ENCODE assay signal across 8 cellular contexts in the genomic region with DNA sequence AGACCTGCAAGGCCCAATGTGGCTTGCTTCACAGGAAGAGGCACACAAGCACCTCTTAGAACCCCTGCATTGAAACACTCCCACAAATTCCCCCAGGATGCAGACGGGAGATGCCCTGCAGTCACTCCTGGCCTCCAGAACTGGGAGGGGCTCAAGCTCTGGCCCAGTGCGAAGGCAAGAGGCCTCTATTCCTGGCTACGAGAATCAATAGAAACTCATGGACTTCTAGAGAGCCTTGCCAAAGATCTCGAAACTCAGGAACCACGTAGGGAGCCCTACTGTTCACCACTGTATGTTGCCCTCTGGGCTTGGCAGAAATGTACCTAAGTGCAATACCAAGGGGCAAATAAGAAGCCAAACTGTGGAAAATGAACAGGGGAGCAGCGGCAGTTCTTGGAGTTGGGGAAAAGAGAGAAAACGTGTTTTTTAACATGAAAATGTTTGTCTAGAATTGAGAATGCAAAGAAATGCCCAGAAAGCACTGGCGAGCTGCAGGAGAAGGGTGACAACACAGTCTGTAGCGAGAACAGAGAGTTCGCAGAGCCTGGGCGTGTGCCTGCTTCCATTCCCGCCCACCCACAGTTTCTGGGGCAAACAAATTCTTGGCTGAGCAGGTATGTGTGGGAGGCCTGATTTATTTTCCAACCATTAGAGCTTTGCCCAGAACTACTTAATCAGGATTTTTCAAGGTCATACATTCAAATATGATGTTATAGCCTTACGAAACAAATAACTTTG.
A peak's percentile ranks its signal among the peaks of the same experiment; 100 is the strongest.
DNase-seq lines count a peak whose midpoint lies in the region; ATAC-seq and TF ChIP-seq lines count a peak whose summit lies in the region.

No MANE protein-coding gene starts in this region.

- TF ChIP-seq POLR2A in gastrocnemius medialis (IDR thresholded peaks at IDR 0.05): no peak

- no peak for DNase-seq in H9
- DNase-seq in right atrium auricular region (ENCODE audit: low spot score): no peak
- DNase-seq in gastrocnemius medialis: no peak
- no peak for DNase-seq in NCI-H1436 treated with DMSO at 0.1 percent for 48 hours (lab: John Stamatoyannopoulos, UW)
- DNase-seq in neuronal stem cell (ENCODE audit: low spot score): no peak
- DNase-seq in NCI-H1048 (lab: John Stamatoyannopoulos, UW): no peak
- no peak for DNase-seq in HCEC 1CT

- no peak overlapping the region for H3T11ph ChIP-seq in H9 (ENCODE audit: low read length)

- no peaks in the 10 kb centered on the region for H3K27me3 ChIP-seq in H9 (ENCODE audit: insufficient read depth, low read length)
- no peaks in the 10 kb centered on the region for H3K27me3 ChIP-seq in right atrium auricular region
- H3K27me3 ChIP-seq in gastrocnemius medialis: no peaks in the 10 kb centered on the region
- H3K27me3 ChIP-seq in neuronal stem cell (ENCODE audit: control insufficient read depth in 3 of 3, insufficient read depth in 3 of 3, low read depth in 1 of 3, low read length in 3 of 3): no peaks in the 10 kb centered on the region

- no peaks in the 10 kb centered on the region for H4K20me1 ChIP-seq in H9 (ENCODE audit: control insufficient read depth, insufficient read depth, insufficient read length)

- H3K27ac ChIP-seq in H9 (ENCODE audit: insufficient read length, low read depth, low read length) (no peak overlapping the region), right atrium auricular region (peak overlapping the region; percentile 68 to 78), gastrocnemius medialis (peak overlapping the region; percentile 39 to 66 (median 48)), neuronal stem cell (replicated peaks; ENCODE audit: low read length) (no peak overlapping the region)

- H3K4me3 ChIP-seq in right atrium auricular region (no peak overlapping the region), gastrocnemius medialis (peak overlapping the region in 1 of 4 donors; percentile 4), neuronal stem cell (ENCODE audit: low read length in 2 of 2) (no peak overlapping the region)

- H3K14ac ChIP-seq in H9 (ENCODE audit: insufficient read depth, low read length) (no peak overlapping the region; the same call in 1 of the 2 replicates), neuronal stem cell (ENCODE audit: low read length) (no peak overlapping the region)

- no peaks in the 10 kb centered on the region for H3K79me2 ChIP-seq in H9 (ENCODE audit: insufficient read depth, low read length)

- peak; percentile 28 to 40 for ATAC-seq in gastrocnemius medialis

- H3K27me3 Mint-ChIP-seq in H9 (ENCODE audit: low read depth): no peaks in the 10 kb centered on the region
- H3K27me3 Mint-ChIP-seq in activated naive CD4-positive, alpha-beta T cell treated with anti-CD3 and anti-CD28 coated beads, Interleukin-2, amount 50 U/mL, for 24 hours: no peaks in the 10 kb centered on the region

- H3K27ac Mint-ChIP-seq in H9: 0 out of 7 replicates have a peak overlapping the region, but pooled peaks of 2 of the 3 experiments have one; percentile 26 to 74
- peak overlapping the region; percentile 94 for H3K27ac Mint-ChIP-seq in activated naive CD4-positive, alpha-beta T cell treated with anti-CD3 and anti-CD28 coated beads, Interleukin-2, amount 50 U/mL, for 24 hours

- no peak overlapping the region for H4K91ac ChIP-seq in H9 (ENCODE audit: insufficient read length, low read depth, low read length)
- H4K91ac ChIP-seq in neuronal stem cell (ENCODE audit: low read depth, low read length, poor library complexity): no peak overlapping the region

- no peak overlapping the region for H3K56ac ChIP-seq in H9 (ENCODE audit: insufficient read length, low read depth, low read length)

- H3K4ac ChIP-seq in H9 (ENCODE audit: low read depth, low read length) (no peak overlapping the region), neuronal stem cell (ENCODE audit: low read length) (no peak overlapping the region)

- H3K23ac ChIP-seq in H9 (ENCODE audit: insufficient read length, low read depth, low read length) (no peak overlapping the region), neuronal stem cell (ENCODE audit: low read depth, low read length, poor library complexity) (no peak overlapping the region)

- H3K4me2 ChIP-seq in H9 (ENCODE audit: insufficient read depth, insufficient read length, low read length) (no peak overlapping the region), neuronal stem cell (ENCODE audit: insufficient read depth, low read length, poor library complexity, severe bottlenecking) (no peak overlapping the region)

- H2BK12ac ChIP-seq in H9 (ENCODE audit: insufficient read length, low read depth, low read length) (no peak overlapping the region), neuronal stem cell (ENCODE audit: low read length) (no peak overlapping the region)

- H3K9me3 Mint-ChIP-seq in H9: no peaks in the 10 kb centered on the region
- no peaks in the 10 kb centered on the region for H3K9me3 Mint-ChIP-seq in activated naive CD4-positive, alpha-beta T cell treated with anti-CD3 and anti-CD28 coated beads, Interleukin-2, amount 50 U/mL, for 24 hours

- TF ChIP-seq CTCF in H9 (conservative IDR thresholded peaks at IDR 0.05) (no peak), right atrium auricular region (IDR thresholded peaks at IDR 0.05) (no peak), gastrocnemius medialis (IDR thresholded peaks at IDR 0.05 in 4 of 5, conservative IDR thresholded peaks at IDR 0.05 in 1 of 5) (no peak)

- H3K18ac ChIP-seq in H9 (ENCODE audit: insufficient read length, low read depth, low read length) (no peak overlapping the region), neuronal stem cell (ENCODE audit: low read length) (no peak overlapping the region)

- no peak overlapping the region for H2BK20ac ChIP-seq in H9 (ENCODE audit: low read depth, low read length, poor library complexity, severe bottlenecking)

- H3K36me3 Mint-ChIP-seq in H9 (ENCODE audit: insufficient read depth in 1 of 3, low read depth in 3 of 3): no peaks in the 10 kb centered on the region
- peaks cover 7% of the 10 kb centered on the region for H3K36me3 Mint-ChIP-seq in activated naive CD4-positive, alpha-beta T cell treated with anti-CD3 and anti-CD28 coated beads, Interleukin-2, amount 50 U/mL, for 24 hours

- H3K9me3 ChIP-seq in H9 (ENCODE audit: control insufficient read depth, low read depth, low read length) (no peaks in the 10 kb centered on the region), right atrium auricular region (no peaks in the 10 kb centered on the region), gastrocnemius medialis (no peaks in the 10 kb centered on the region), neuronal stem cell (replicated peaks in 1 of 2; ENCODE audit: control insufficient read depth in 2 of 2, insufficient read depth in 1 of 2, low read depth in 1 of 2, low read length in 2 of 2) (peaks cover 0 to 3% of the 10 kb centered on the region in 2 donors)

- H3K4me1 ChIP-seq in H9 (ENCODE audit: insufficient read depth, low read length) (no peaks in the 10 kb centered on the region), right atrium auricular region (peaks cover 0 to 88% of the 10 kb centered on the region in 2 donors), gastrocnemius medialis (peaks cover 88 to 92% of the 10 kb centered on the region in 2 donors), neuronal stem cell (ENCODE audit: control insufficient read depth in 2 of 2, insufficient read depth in 1 of 2, low read depth in 1 of 2, low read length in 2 of 2) (no peaks in the 10 kb centered on the region)

- no peak overlapping the region for H2BK5ac ChIP-seq in H9 (ENCODE audit: insufficient read length, low read length)
- no peak overlapping the region for H2BK5ac ChIP-seq in neuronal stem cell (ENCODE audit: low read length)

- H3K9ac ChIP-seq in H9 (ENCODE audit: extremely low read depth, insufficient read length, low read length) (no peak overlapping the region), neuronal stem cell (ENCODE audit: low read depth, low read length, poor library complexity) (no peak overlapping the region)

- H4K8ac ChIP-seq in H9 (replicated peaks; ENCODE audit: insufficient read length, low read depth, low read length) (no peak overlapping the region), neuronal stem cell (ENCODE audit: low read depth, low read length) (no peak overlapping the region)

- no CpG with 5 or more reads among the region's 13 CpGs for WGBS in H9 (ENCODE audit: extremely low coverage, insufficient read length, low lambda C conversion rate)
- WGBS in neuronal stem cell (ENCODE audit: extremely low coverage in 2 of 2, insufficient read length in 2 of 2, insufficient replicate concordance in 1 of 2), 2 donors: no CpG with 5 or more reads among the region's 13 CpGs

- H3K79me1 ChIP-seq in H9 (ENCODE audit: insufficient read depth, low read depth, low read length, poor library complexity, severe bottlenecking) (no peaks in the 10 kb centered on the region), neuronal stem cell (ENCODE audit: low read depth, low read length) (no peaks in the 10 kb centered on the region)

- H2BK120ac ChIP-seq in H9 (ENCODE audit: low read depth, low read length, poor library complexity, severe bottlenecking): no peak overlapping the region
- H2BK120ac ChIP-seq in neuronal stem cell (ENCODE audit: low read depth, low read length): no peak overlapping the region

- intact Hi-C loops in gastrocnemius medialis (cut with DNase I; ENCODE audit: low total_unique reads): loop anchor here (5.0 kb wide), 1 partner anchor 32 kb away; no protein-coding TSS in a partner anchor

- H2BK15ac ChIP-seq in H9 (ENCODE audit: low read depth, low read length) (no peak overlapping the region), neuronal stem cell (ENCODE audit: low read length) (no peak overlapping the region)

- H4K5ac ChIP-seq in H9 (ENCODE audit: insufficient read length, low read depth, low read length): no peak overlapping the region

- H2AFZ ChIP-seq in H9 (ENCODE audit: low read length) (no peak overlapping the region), neuronal stem cell (ENCODE audit: low read length) (no peak overlapping the region)

- H2AK5ac ChIP-seq in H9 (ENCODE audit: insufficient read length, low read length) (no peak overlapping the region), neuronal stem cell (ENCODE audit: low read depth, low read length) (no peak overlapping the region)

- no peaks in the 10 kb centered on the region for H3K23me2 ChIP-seq in H9 (ENCODE audit: insufficient read length, low read depth, low read length, poor library complexity, severe bottlenecking)

- no peak overlapping the region for H3K4me3 Mint-ChIP-seq in H9
- peak overlapping the region; percentile 33 for H3K4me3 Mint-ChIP-seq in activated naive CD4-positive, alpha-beta T cell treated with anti-CD3 and anti-CD28 coated beads, Interleukin-2, amount 50 U/mL, for 24 hours

- peaks cover 11 to 20% of the 10 kb centered on the region in 2 experiments for H3K4me1 Mint-ChIP-seq in H9
- peaks cover 86% of the 10 kb centered on the region for H3K4me1 Mint-ChIP-seq in activated naive CD4-positive, alpha-beta T cell treated with anti-CD3 and anti-CD28 coated beads, Interleukin-2, amount 50 U/mL, for 24 hours

- H3K36me3 ChIP-seq in right atrium auricular region: no peaks in the 10 kb centered on the region
- H3K36me3 ChIP-seq in gastrocnemius medialis: peaks cover 0 to 5% of the 10 kb centered on the region in 2 donors
- H3K36me3 ChIP-seq in neuronal stem cell (replicated peaks in 1 of 2; ENCODE audit: control insufficient read depth in 2 of 2, insufficient read depth in 2 of 2, low read length in 2 of 2): no peaks in the 10 kb centered on the region

- in situ Hi-C loops in gastrocnemius medialis (cut with MboI; ENCODE audit: low sequenced_read_pairs in 4 of 4): no loop called here

Comparison
In these comparisons a context has a peak if more than half of its experiments do, and no peak if none do; other contexts are left out.
1. H3K27ac ChIP-seq: peak in right atrium auricular region (2 of 2) and gastrocnemius medialis (4 of 4); none in H9 (single experiment) and neuronal stem cell (single experiment).